ENCODE assay signal across 18 cellular contexts in genomic region chrX:10393241-10393640, GRCh38.
"Had no signal": no experiment of that assay in that cellular context is flagged by ENCODE, and none has a peak within 500 bp of the region (broad histone marks: within the 10 kb centered on the region; RNA-seq: fewer than 3 reads in every experiment).

No MANE protein-coding gene starts in this region.

- H3K9me3 Mint-ChIP-seq: dendritic cell treated with granulocyte-macrophage colony-stimulating factor and Interleukin-4, amounts not matched to agents 40 ng/mL and 50 ng/mL, for 4 days had no signal

- H3K36me3 ChIP-seq: colonic mucosa, esophagus muscularis mucosa, gastroesophageal sphincter, heart left ventricle, left lung, lower lobe of right lung had no signal

- H3K27me3 ChIP-seq: colonic mucosa, esophagus muscularis mucosa, foreskin keratinocyte, gastroesophageal sphincter, left lung had no signal

- H3K27ac Mint-ChIP-seq: dendritic cell treated with granulocyte-macrophage colony-stimulating factor and Interleukin-4, amounts not matched to agents 40 ng/mL and 50 ng/mL, for 4 days; mesothelial cell of epicardium; naive thymus-derived CD4-positive, alpha-beta T cell had no signal

- ATAC-seq: gastroesophageal sphincter; heart left ventricle; left cardiac atrium; left lung; left ventricle myocardium superior; lower lobe of right lung; mucosa of descending colon; naive thymus-derived CD4-positive, alpha-beta T cell had no signal

- H3K9me3 ChIP-seq: colonic mucosa, esophagus muscularis mucosa, gastroesophageal sphincter, heart left ventricle, left lung, lower lobe of right lung, mucosa of descending colon had no signal

- H3K27me3 Mint-ChIP-seq: dendritic cell treated with granulocyte-macrophage colony-stimulating factor and Interleukin-4, amounts not matched to agents 40 ng/mL and 50 ng/mL, for 4 days; naive thymus-derived CD4-positive, alpha-beta T cell had no signal

- DNase-seq: colonic mucosa; cortex of kidney; effector CD4-positive, alpha-beta T cell; effector memory CD4-positive, alpha-beta T cell; heart left ventricle; hippocampal formation; left cardiac atrium; left lung; left ventricle myocardium superior; lower lobe of right lung; mesenchymal stem cell; mucosa of descending colon; naive thymus-derived CD4-positive, alpha-beta T cell had no signal

- H3K4me1 ChIP-seq: colonic mucosa, esophagus muscularis mucosa, foreskin keratinocyte, gastroesophageal sphincter, heart left ventricle, left lung, lower lobe of right lung had no signal

- H3K4me3 ChIP-seq: colonic mucosa, esophagus muscularis mucosa, gastroesophageal sphincter, heart left ventricle, left lung, lower lobe of right lung, mucosa of descending colon had no signal

- H3K36me3 Mint-ChIP-seq: mesothelial cell of epicardium; naive thymus-derived CD4-positive, alpha-beta T cell had no signal

- H3K4me3 Mint-ChIP-seq: dendritic cell treated with granulocyte-macrophage colony-stimulating factor and Interleukin-4, amounts not matched to agents 40 ng/mL and 50 ng/mL, for 4 days; mesothelial cell of epicardium; naive thymus-derived CD4-positive, alpha-beta T cell had no signal

- H3K4me1 Mint-ChIP-seq: mesothelial cell of epicardium; naive thymus-derived CD4-positive, alpha-beta T cell had no signal

- H3K27ac ChIP-seq: colonic mucosa, esophagus muscularis mucosa, foreskin keratinocyte, gastroesophageal sphincter, heart left ventricle, left lung, lower lobe of right lung had no signal
